ENCODE assay signal across 2 cellular contexts in genomic region chr1:203287109-203287893, GRCh38.
TF ChIP-seq lines count a peak whose summit lies in the region.

No MANE protein-coding gene starts in this region.

TF ChIP-seq in liver, 16 proteins besides CTCF, POLR2A, EP300 and RAD21:
- TF ChIP-seq YY1 (IDR thresholded peaks at IDR 0.05) (peak; percentile 23), TAF1 (conservative IDR thresholded peaks at IDR 0.05) (no peak), SP1 (IDR thresholded peaks at IDR 0.05) (peak; percentile 53), FOXA2 (IDR thresholded peaks at IDR 0.05) (no peak), ZBTB33 (IDR thresholded peaks at IDR 0.05) (no peak), REST (IDR thresholded peaks at IDR 0.05) (no peak), JUND (IDR thresholded peaks at IDR 0.05) (no peak), GABPA (IDR thresholded peaks at IDR 0.05 in 1 of 2, conservative IDR thresholded peaks at IDR 0.05 in 1 of 2) (peak in 1 of 2 donors; percentile 37), NR2F2 (IDR thresholded peaks at IDR 0.05) (no peak), RXRA (IDR thresholded peaks at IDR 0.05) (peak in 1 of 2 donors; percentile 32), HNF4A (conservative IDR thresholded peaks at IDR 0.05) (no peak), EGR1 (IDR thresholded peaks at IDR 0.05; ENCODE audit: low read depth in 2 of 2) (peak; percentile 53 to 65), FOXA1 (IDR thresholded peaks at IDR 0.05) (no peak), MAX (IDR thresholded peaks at IDR 0.05) (peak; percentile 54), ATF3 (IDR thresholded peaks at IDR 0.05) (no peak), HNF4G (IDR thresholded peaks at IDR 0.05) (no peak)

TF ChIP-seq in HepG2, 621 proteins besides CTCF, POLR2A, EP300 and RAD21:
- no peak for TF ChIP-seq ZBTB25 (CRISPR knock-in tag; IDR thresholded peaks at IDR 0.05)
- no peak for TF ChIP-seq ZNF614 (CRISPR knock-in tag; IDR thresholded peaks at IDR 0.05; ENCODE audit: borderline replicate concordance)
- no peak for TF ChIP-seq PPARG (CRISPR knock-in tag; conservative IDR thresholded peaks at IDR 0.05)
- no peak for TF ChIP-seq NCOR1 (IDR thresholded peaks at IDR 0.05; ENCODE audit: borderline replicate concordance, low read length)
- no peak for TF ChIP-seq MTA3 (CRISPR knock-in tag; IDR thresholded peaks at IDR 0.05)
- TF ChIP-seq TRIM24 (CRISPR knock-in tag; IDR thresholded peaks at IDR 0.05), result no peak
- no peak for TF ChIP-seq JDP2 (CRISPR knock-in tag; IDR thresholded peaks at IDR 0.05; ENCODE audit: borderline replicate concordance)
- TF ChIP-seq BORCS8-MEF2B (CRISPR knock-in tag; IDR thresholded peaks at IDR 0.05), result no peak
- no peak for TF ChIP-seq NFAT5 (CRISPR knock-in tag; IDR thresholded peaks at IDR 0.05)
- TF ChIP-seq ZNF281 (CRISPR knock-in tag; IDR thresholded peaks at IDR 0.05; ENCODE audit: borderline replicate concordance), result no peak
- TF ChIP-seq ZNF329 (CRISPR knock-in tag; IDR thresholded peaks at IDR 0.05; ENCODE audit: low read depth), result no peak
- TF ChIP-seq TARDBP (CRISPR knock-in tag; IDR thresholded peaks at IDR 0.05), result no peak
- TF ChIP-seq ATRX (CRISPR knock-in tag; IDR thresholded peaks at IDR 0.05; ENCODE audit: borderline replicate concordance), result no peak
- no peak for TF ChIP-seq NCOA2 (CRISPR knock-in tag; IDR thresholded peaks at IDR 0.05)
- no peak for TF ChIP-seq TMF1 (CRISPR knock-in tag; IDR thresholded peaks at IDR 0.05; ENCODE audit: low read depth)
- TF ChIP-seq ARNTL (CRISPR knock-in tag; IDR thresholded peaks at IDR 0.05), result no peak
